8 cellular contexts compared by ENCODE assay signal in genomic region chr11:396511-396947, GRCh38. TPM values are rescaled to one million over a fixed set of nuclear protein-coding genes. Genes with fewer than 3 reads are reported as not detected.
DNase-seq lines count a peak whose midpoint lies in the region; ATAC-seq and TF ChIP-seq lines count a peak whose summit lies in the region.

No MANE protein-coding gene starts in this region.

- peaks cover 10 to 11% of the 10 kb centered on the region in 2 donors for H3K27me3 Mint-ChIP-seq in stimulated activated naive B cell treated with anti-CD40 and anti-IgM and Interleukin-4, amounts not matched to agents 10 μg/mL and 1 μg/mL and 100 μg/mL, for 72 hours

- peaks cover 5 to 14% of the 10 kb centered on the region in 2 donors for H3K4me1 Mint-ChIP-seq in stimulated activated naive B cell treated with anti-CD40 and anti-IgM and Interleukin-4, amounts not matched to agents 10 μg/mL and 1 μg/mL and 100 μg/mL, for 72 hours

- DNase-seq in AG09319 (ENCODE audit: extremely low read depth, low read depth) (no peak), GM19240 (ENCODE audit: insufficient read length, low spot score) (peak; percentile 45), Peyer's patch (peak in 1 of 3 donors; percentile 39), fibroblast of mammary gland (ENCODE audit: low read depth) (peak; percentile 37), amniotic stem cell (lab: John Stamatoyannopoulos, UW) (no peak), GM13976 (ENCODE audit: low spot score) (no peak), NCI-H2171 (lab: John Stamatoyannopoulos, UW) (no peak)
- DNase-seq in stimulated activated naive B cell treated with anti-CD40 and anti-IgM and Interleukin-4, amounts not matched to agents 10 μg/mL and 1 μg/mL and 100 μg/mL, for 72 hours: no peak

- no peaks in the 10 kb centered on the region for H3K36me3 Mint-ChIP-seq in stimulated activated naive B cell treated with anti-CD40 and anti-IgM and Interleukin-4, amounts not matched to agents 10 μg/mL and 1 μg/mL and 100 μg/mL, for 72 hours

- H3K27me3 ChIP-seq in Peyer's patch: no peaks in the 10 kb centered on the region

- peak; percentile 48 to 56 for ATAC-seq in stimulated activated naive B cell treated with anti-CD40 and anti-IgM and Interleukin-4, amounts not matched to agents 10 μg/mL and 1 μg/mL and 100 μg/mL, for 72 hours (replicated peaks)

- no peak for TF ChIP-seq POLR2A in Peyer's patch (IDR thresholded peaks at IDR 0.05)

- peak overlapping the region; percentile 26 to 50 (median 46) for H3K4me3 ChIP-seq in Peyer's patch
- H3K4me3 ChIP-seq in fibroblast of mammary gland (ENCODE audit: control insufficient read depth, low read depth, low read length): no peak overlapping the region

- H3K4me1 ChIP-seq in Peyer's patch: peaks cover 0 to 24% (median 9%) of the 10 kb centered on the region in 4 donors

- peaks cover 0 to 24% (median 0%) of the 10 kb centered on the region in 3 donors for H3K36me3 ChIP-seq in Peyer's patch

- H3K27ac ChIP-seq in Peyer's patch: peak overlapping the region in 2 of 4 donors; percentile 9 to 66

- no peaks in the 10 kb centered on the region for H3K9me3 Mint-ChIP-seq in stimulated activated naive B cell treated with anti-CD40 and anti-IgM and Interleukin-4, amounts not matched to agents 10 μg/mL and 1 μg/mL and 100 μg/mL, for 72 hours

- no peak overlapping the region for H3K27ac Mint-ChIP-seq in stimulated activated naive B cell treated with anti-CD40 and anti-IgM and Interleukin-4, amounts not matched to agents 10 μg/mL and 1 μg/mL and 100 μg/mL, for 72 hours

- H3K4me3 Mint-ChIP-seq in stimulated activated naive B cell treated with anti-CD40 and anti-IgM and Interleukin-4, amounts not matched to agents 10 μg/mL and 1 μg/mL and 100 μg/mL, for 72 hours: peak overlapping the region; percentile 67 to 72

- H3K9me3 ChIP-seq in Peyer's patch: no peaks in the 10 kb centered on the region

- in situ Hi-C loops in GM13976 (cut with MboI; ENCODE audit: low sequenced_read_pairs, unreplicated experiment): no loop called here

- TF ChIP-seq CTCF in AG09319 (IDR thresholded peaks at IDR 0.05; ENCODE audit: low read depth, low read length) (peak; percentile 40), Peyer's patch (IDR thresholded peaks at IDR 0.05) (peak in 1 of 6 experiments; percentile 4), fibroblast of mammary gland (conservative IDR thresholded peaks at IDR 0.05; ENCODE audit: control insufficient read depth, insufficient read depth, low read depth, low read length) (peak; percentile 26), GM13976 (IDR thresholded peaks at IDR 0.05; ENCODE audit: borderline replicate concordance, control extremely low read depth, extremely low read depth, insufficient read depth, missing control alignments) (no peak)

RNA-seq across cellular contexts. Expression of gene PKP3, which starts 2.5 kb away (rescaled TPM):
- total RNA-seq in Peyer's patch: 100 to 1,000 TPM in 3 of 4 donors, 10 to 100 TPM in 1; 95.7 to 254 (median 202) TPM

RNA-seq across cellular contexts. Expression of gene SIGIRR, which starts 18.3 kb away (rescaled TPM):
- total RNA-seq in Peyer's patch: 100 to 1,000 TPM in 3 of 4 donors, 10 to 100 TPM in 1; 82.3 to 143 (median 111) TPM

RNA-seq across cellular contexts. Expression of gene B4GALNT4, which starts 27.2 kb away (rescaled TPM):
- 10 to 100 TPM in 2 of 4 donors, 1 to 10 TPM in 2; 2.5 to 36.3 (median 9.3) TPM for total RNA-seq in Peyer's patch

RNA-seq across cellular contexts. Expression of gene ANO9, which starts 45.3 kb away (rescaled TPM):
- total RNA-seq in Peyer's patch: 100 to 1,000 TPM; 161 to 474 (median 254) TPM

RNA-seq across cellular contexts. Expression of gene PTDSS2, which starts 53.5 kb away (rescaled TPM):
- 10 to 100 TPM; 21.0 to 42.7 (median 31.7) TPM for total RNA-seq in Peyer's patch

Comparison
In these comparisons a context has a peak if more than half of its experiments do, and no peak if none do; other contexts are left out.
1. DNase-seq: peak in GM19240 (single experiment) and fibroblast of mammary gland (single experiment); none in AG09319 (single experiment), stimulated activated naive B cell treated with anti-CD40 and anti-IgM and Interleukin-4, amounts not matched to agents 10 μg/mL and 1 μg/mL and 100 μg/mL, for 72 hours (single experiment), amniotic stem cell (single experiment), GM13976 (single experiment) and NCI-H2171 (single experiment).